In the genomic region with DNA sequence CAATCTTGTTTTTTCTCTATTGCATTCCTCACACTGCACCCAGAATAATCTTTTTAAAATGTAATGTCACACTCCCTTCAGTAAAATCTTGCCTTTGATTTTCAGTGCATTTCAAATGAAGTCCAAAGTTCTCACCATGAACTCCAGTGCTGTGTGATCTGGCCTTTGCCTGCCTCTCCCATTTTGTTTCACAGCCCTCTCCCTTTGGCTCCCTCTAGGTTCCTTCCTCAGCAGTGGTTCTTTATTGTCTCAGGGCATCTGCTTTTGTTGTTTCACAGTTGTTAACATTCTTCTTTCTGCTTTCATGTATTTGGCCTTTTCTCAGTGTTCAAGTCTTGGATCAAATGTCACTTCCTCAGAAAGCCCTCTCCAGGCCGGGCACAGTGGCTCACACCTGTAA, we compare ENCODE assay signal across 14 cellular contexts.
A peak's percentile ranks its signal among the peaks of the same experiment; 100 is the strongest.
DNase-seq lines count a peak whose midpoint lies in the region; ATAC-seq and TF ChIP-seq lines count a peak whose summit lies in the region.
"Had no signal": no experiment of that assay in that cellular context is flagged by ENCODE, and none has a peak within 500 bp of the region (broad histone marks: within the 10 kb centered on the region; RNA-seq: fewer than 3 reads in every experiment).

No MANE protein-coding gene starts in this region.

- H3K27ac ChIP-seq in mammary epithelial cell (ENCODE audit: insufficient read depth, low read depth, low read length) (no peak overlapping the region), sigmoid colon (no peak overlapping the region)
- H3K27ac ChIP-seq: stomach had no signal

- no peaks in the 10 kb centered on the region for H3K79me2 ChIP-seq in mammary epithelial cell (ENCODE audit: insufficient read depth, low read length)

- no peaks in the 10 kb centered on the region for H3K9me3 Mint-ChIP-seq in chondrocyte (ENCODE audit: low read depth)
- H3K9me3 Mint-ChIP-seq: CD14-positive monocyte had no signal

- in situ Hi-C loops in mammary epithelial cell (cut with MboI; ENCODE audit: low sequenced_read_pairs in 2 of 2): no loop called here

- no peaks in the 10 kb centered on the region for H3K27me3 ChIP-seq in mammary epithelial cell (ENCODE audit: insufficient read depth, low read length)
- no peaks in the 10 kb centered on the region for H3K27me3 ChIP-seq in sigmoid colon
- H3K27me3 ChIP-seq: stomach had no signal

- H3K9ac ChIP-seq in mammary epithelial cell (ENCODE audit: insufficient read depth, low read length): no peak overlapping the region

- H3K36me3 Mint-ChIP-seq in chondrocyte (ENCODE audit: low read depth): no peaks in the 10 kb centered on the region
- H3K36me3 Mint-ChIP-seq: CD14-positive monocyte had no signal

- ATAC-seq in HG03469 (IDR thresholded peaks at IDR 0.05; ENCODE audit: unreplicated experiment): no peak

- no peak overlapping the region for H2AFZ ChIP-seq in mammary epithelial cell (ENCODE audit: low read depth, low read length)

- TF ChIP-seq CTCF in AG10803 (conservative IDR thresholded peaks at IDR 0.05; ENCODE audit: low read length): peak; percentile 27; the same call in 1 of the 2 replicates
- peak in 1 of 2 donors; percentile 29 for TF ChIP-seq CTCF in mammary epithelial cell (conservative IDR thresholded peaks at IDR 0.05 in 1 of 2, IDR thresholded peaks at IDR 0.05 in 1 of 2; ENCODE audit: extremely low read depth in 1 of 2, insufficient read depth in 1 of 2, low read depth in 1 of 2, low read length in 2 of 2)
- TF ChIP-seq CTCF in sigmoid colon (IDR thresholded peaks at IDR 0.05): no peak
- TF ChIP-seq CTCF in chondrocyte (IDR thresholded peaks at IDR 0.05): no peak

- CTCF ChIA-PET in mammary epithelial cell (lab: Charles Lee; ENCODE audit: low non-redundant PET): no interaction called here

- H3K4me2 ChIP-seq in mammary epithelial cell (ENCODE audit: insufficient read depth, low read depth, low read length): no peak overlapping the region

- 83% methylated on average over 1 of the region's 1 CpG for WGBS in mammary epithelial cell (ENCODE audit: low coverage, missing lambda C conversion rate)
- WGBS in sigmoid colon, 2 donors: 74 to 84% methylated on average over 1 of the region's 1 CpG

- no peak overlapping the region for H3K4me3 Mint-ChIP-seq in chondrocyte (ENCODE audit: unreplicated experiment)
- H3K4me3 Mint-ChIP-seq: CD14-positive monocyte; T-helper 1 cell treated with Interleukin-12 subunit alpha and Interleukin-12 subunit beta and Interleukin-4 antibody, amounts not matched to agents 30 μg/mL and 1 μg/mL, for 36 hours had no signal

- H3K9me3 ChIP-seq in mammary epithelial cell (replicated peaks; ENCODE audit: insufficient read depth, low read length) (no peaks in the 10 kb centered on the region), sigmoid colon (no peaks in the 10 kb centered on the region)
- H3K9me3 ChIP-seq: stomach had no signal

- no peaks in the 10 kb centered on the region for H4K20me1 ChIP-seq in mammary epithelial cell (ENCODE audit: insufficient read depth, low read length)

- intact Hi-C loops in mammary epithelial cell (cut with micrococcal nuclease) (no loop called here), sigmoid colon (cut with DNase I) (no loop called here)

- H3K4me1 ChIP-seq in mammary epithelial cell (ENCODE audit: insufficient read depth, low read length): no peaks in the 10 kb centered on the region
- no peaks in the 10 kb centered on the region for H3K4me1 ChIP-seq in sigmoid colon
- H3K4me1 ChIP-seq: stomach had no signal

- H3K27ac Mint-ChIP-seq in chondrocyte (ENCODE audit: unreplicated experiment): no peak overlapping the region
- H3K27ac Mint-ChIP-seq: T-helper 1 cell treated with Interleukin-12 subunit alpha and Interleukin-12 subunit beta and Interleukin-4 antibody, amounts not matched to agents 30 μg/mL and 1 μg/mL, for 36 hours had no signal

- no peak overlapping the region for H3K4me3 ChIP-seq in AG10803 (ENCODE audit: low read length)
- no peak overlapping the region for H3K4me3 ChIP-seq in mammary epithelial cell (replicated peaks in 1 of 3; ENCODE audit: insufficient read depth in 1 of 3, low read depth in 2 of 3, low read length in 3 of 3)
- no peak overlapping the region for H3K4me3 ChIP-seq in sigmoid colon
- H3K4me3 ChIP-seq: stomach had no signal

- no TSS peak for BruUV-seq in mammary epithelial cell (replicated peaks; lab: Mats Ljungman, UMichigan)

- no peak for TF ChIP-seq EP300 in sigmoid colon (IDR thresholded peaks at IDR 0.05)

- H3K27me3 Mint-ChIP-seq in chondrocyte (ENCODE audit: low read depth): no peaks in the 10 kb centered on the region

- no peak for TF ChIP-seq POLR2A in sigmoid colon (IDR thresholded peaks at IDR 0.05)

- no peaks in the 10 kb centered on the region for H3K36me3 ChIP-seq in mammary epithelial cell (ENCODE audit: insufficient read depth, low read length)
- H3K36me3 ChIP-seq in sigmoid colon: no peaks in the 10 kb centered on the region
- H3K36me3 ChIP-seq: stomach had no signal

- DNase-seq in AG10803 (ENCODE audit: low read depth): no peak
- DNase-seq in HT-29 (ENCODE audit: low spot score): peak; percentile 39
- peak; percentile 1 for DNase-seq in mammary epithelial cell
- DNase-seq in lung microvascular endothelial cell (ENCODE audit: low read depth in 2 of 2): peak; percentile 17 to 26
- DNase-seq in NCI-H1092 treated with DMSO at 0.1 percent for 48 hours (lab: John Stamatoyannopoulos, UW): no peak
- no peak for DNase-seq in sigmoid colon
- DNase-seq in chondrocyte (ENCODE audit: low spot score): no peak
- DNase-seq: activated CD8-positive, alpha-beta memory T cell treated with anti-CD3 and anti-CD28 coated beads, Interleukin-2, amount 50 U/mL, for 48 hours; KG1; NCI-H524; stomach had no signal

- dilution Hi-C loops in mammary epithelial cell (cut with HindIII; ENCODE audit: low sequenced_read_pairs): no loop called here

- no peaks in the 10 kb centered on the region for H3K4me1 Mint-ChIP-seq in chondrocyte (ENCODE audit: low read depth)

Comparison
In these comparisons a context has a peak if more than half of its experiments do, and no peak if none do; other contexts are left out.
1. DNase-seq: peak in HT-29 (single experiment), mammary epithelial cell (single experiment) and lung microvascular endothelial cell (2 of 2); none in AG10803 (single experiment), NCI-H1092 treated with DMSO at 0.1 percent for 48 hours (single experiment), sigmoid colon (single experiment) and chondrocyte (single experiment).